1 cellular context compared by ENCODE assay signal in the genomic region with DNA sequence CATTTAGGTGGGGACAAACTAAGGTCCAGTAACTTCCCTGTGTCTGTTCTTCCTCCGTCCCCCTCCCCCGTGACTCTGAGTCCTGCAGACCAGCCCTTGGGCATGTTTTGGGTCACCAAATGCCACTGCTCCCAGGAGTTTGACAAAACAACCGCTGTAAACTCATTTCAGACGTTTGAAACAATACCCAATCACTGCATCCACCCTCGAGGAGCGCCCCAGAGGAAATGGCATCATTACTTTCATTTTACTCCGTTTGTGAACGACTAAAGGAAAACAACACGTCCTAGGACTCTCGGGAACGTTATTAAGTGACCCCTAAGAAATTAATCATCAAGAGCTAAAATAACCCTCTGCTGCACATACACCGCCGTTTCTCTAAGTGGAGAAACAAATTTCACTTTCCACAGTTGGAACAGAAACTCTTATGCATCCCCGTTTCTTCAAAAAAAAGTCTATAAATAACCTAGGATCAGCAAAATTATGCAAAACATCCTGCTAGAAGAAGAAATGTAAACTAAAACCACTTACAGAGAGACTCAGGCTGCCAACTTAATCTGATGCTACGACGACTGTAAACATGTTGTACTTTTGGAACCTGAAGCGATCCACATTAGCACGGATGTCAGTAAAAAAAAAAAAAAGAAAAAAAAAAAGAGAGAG.
TF ChIP-seq lines count a peak whose summit lies in the region.

No MANE protein-coding gene starts in this region.

TF ChIP-seq in GM12878, 131 proteins besides CTCF, POLR2A, EP300 and RAD21 (continued from another document):
- TF ChIP-seq MEF2A (IDR thresholded peaks at IDR 0.05; ENCODE audit: insufficient read depth, low read depth, low read length) (0 out of 2 replicates have a peak, but pooled peaks have one; percentile 7), BMI1 (IDR thresholded peaks at IDR 0.05; ENCODE audit: borderline replicate concordance) (no peak), JUNB (IDR thresholded peaks at IDR 0.05) (peak; percentile 30; the same call in 1 of the 2 replicates)
